1 cellular context compared by ENCODE assay signal in the genomic region with DNA sequence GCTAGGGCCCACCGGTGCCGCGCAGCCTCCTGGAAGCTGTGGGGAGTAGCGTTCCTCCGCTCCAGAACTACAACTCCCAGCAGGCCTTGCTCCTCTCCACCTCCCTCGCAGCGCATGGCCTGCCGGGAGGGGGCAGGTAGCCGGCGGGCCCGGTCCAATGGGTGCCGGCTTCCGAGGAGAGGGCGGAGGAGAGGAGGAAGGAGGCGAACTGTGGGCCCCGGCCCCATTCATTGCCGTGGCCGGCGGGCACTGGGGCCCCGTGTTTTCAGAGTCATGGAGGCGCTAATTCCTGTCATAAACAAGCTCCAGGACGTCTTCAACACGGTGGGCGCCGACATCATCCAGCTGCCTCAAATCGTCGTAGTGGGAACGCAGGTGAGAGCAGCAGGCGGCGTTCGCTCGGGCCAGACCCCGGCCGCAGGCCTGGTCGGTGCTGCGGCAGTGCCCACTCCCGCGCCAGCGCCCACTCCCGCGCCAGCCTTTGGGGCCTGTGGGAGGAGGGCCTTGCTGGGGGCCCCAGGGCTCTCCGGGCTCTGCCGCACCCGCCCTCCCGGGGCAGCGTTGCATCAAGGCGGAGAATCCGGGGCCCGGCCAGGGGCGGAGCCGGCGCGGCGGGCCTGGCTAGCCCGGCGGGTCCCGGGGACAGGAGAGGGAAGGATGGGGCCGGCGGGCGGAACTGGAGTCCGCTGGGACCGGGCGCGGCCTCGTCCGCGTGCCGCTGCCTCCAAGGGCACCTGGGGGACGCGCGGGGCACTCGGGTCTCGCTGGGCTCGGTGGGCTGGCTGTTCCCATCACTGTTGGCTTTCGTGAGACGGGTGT.
TF ChIP-seq lines count a peak whose summit lies in the region.

Gene DNM1L (plus strand): TSS at position 211 of the 819 bp plus-strand sequence. CDS start 63 bp downstream, at position 274.

TF ChIP-seq in HepG2, 621 proteins besides CTCF, POLR2A, EP300 and RAD21 (continued from another document and continues in another):
- TF ChIP-seq, protein P1, sequence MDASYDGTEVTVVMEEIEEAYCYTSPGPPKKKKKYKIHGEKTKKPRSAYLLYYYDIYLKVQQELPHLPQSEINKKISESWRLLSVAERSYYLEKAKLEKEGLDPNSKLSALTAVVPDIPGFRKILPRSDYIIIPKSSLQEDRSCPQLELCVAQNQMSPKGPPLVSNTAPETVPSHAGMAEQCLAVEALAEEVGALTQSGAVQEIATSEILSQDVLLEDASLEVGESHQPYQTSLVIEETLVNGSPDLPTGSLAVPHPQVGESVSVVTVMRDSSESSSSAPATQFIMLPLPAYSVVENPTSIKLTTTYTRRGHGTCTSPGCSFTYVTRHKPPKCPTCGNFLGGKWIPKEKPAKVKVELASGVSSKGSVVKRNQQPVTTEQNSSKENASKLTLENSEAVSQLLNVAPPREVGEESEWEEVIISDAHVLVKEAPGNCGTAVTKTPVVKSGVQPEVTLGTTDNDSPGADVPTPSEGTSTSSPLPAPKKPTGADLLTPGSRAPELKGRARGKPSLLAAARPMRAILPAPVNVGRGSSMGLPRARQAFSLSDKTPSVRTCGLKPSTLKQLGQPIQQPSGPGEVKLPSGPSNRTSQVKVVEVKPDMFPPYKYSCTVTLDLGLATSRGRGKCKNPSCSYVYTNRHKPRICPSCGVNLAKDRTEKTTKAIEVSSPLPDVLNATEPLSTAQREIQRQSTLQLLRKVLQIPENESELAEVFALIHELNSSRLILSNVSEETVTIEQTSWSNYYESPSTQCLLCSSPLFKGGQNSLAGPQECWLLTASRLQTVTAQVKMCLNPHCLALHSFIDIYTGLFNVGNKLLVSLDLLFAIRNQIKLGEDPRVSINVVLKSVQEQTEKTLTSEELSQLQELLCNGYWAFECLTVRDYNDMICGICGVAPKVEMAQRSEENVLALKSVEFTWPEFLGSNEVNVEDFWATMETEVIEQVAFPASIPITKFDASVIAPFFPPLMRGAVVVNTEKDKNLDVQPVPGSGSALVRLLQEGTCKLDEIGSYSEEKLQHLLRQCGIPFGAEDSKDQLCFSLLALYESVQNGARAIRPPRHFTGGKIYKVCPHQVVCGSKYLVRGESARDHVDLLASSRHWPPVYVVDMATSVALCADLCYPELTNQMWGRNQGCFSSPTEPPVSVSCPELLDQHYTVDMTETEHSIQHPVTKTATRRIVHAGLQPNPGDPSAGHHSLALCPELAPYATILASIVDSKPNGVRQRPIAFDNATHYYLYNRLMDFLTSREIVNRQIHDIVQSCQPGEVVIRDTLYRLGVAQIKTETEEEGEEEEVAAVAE (CRISPR knock-in tag; IDR thresholded peaks at IDR 0.05; ENCODE audit: borderline replicate concordance), result peak; percentile 85; the same call in 1 of the 2 replicates
- peak; percentile 83 for TF ChIP-seq NFYC (CRISPR knock-in tag; IDR thresholded peaks at IDR 0.05)
- no peak for TF ChIP-seq USF2 (IDR thresholded peaks at IDR 0.05; ENCODE audit: low read depth, low read length)
- TF ChIP-seq USF2 (CRISPR knock-in tag; IDR thresholded peaks at IDR 0.05; ENCODE audit: borderline replicate concordance), result peak; percentile 44; the same call in 1 of the 2 replicates
- TF ChIP-seq ZKSCAN5 (CRISPR knock-in tag; IDR thresholded peaks at IDR 0.05), result 0 out of 2 replicates have a peak, but pooled peaks have one; percentile 63
- no peak for TF ChIP-seq SP1 (IDR thresholded peaks at IDR 0.05)
- TF ChIP-seq SP1 (CRISPR knock-in tag; IDR thresholded peaks at IDR 0.05), result peak; percentile 83
- peak; percentile 69 for TF ChIP-seq ASH2L (IDR thresholded peaks at IDR 0.05; ENCODE audit: insufficient read length, low read depth, low read length)
- TF ChIP-seq NCOA1 (CRISPR knock-in tag; IDR thresholded peaks at IDR 0.05), result peak; percentile 34; the same call in 1 of the 2 replicates
- 0 out of 2 replicates have a peak, but pooled peaks have one; percentile 50 for TF ChIP-seq ZNF749 (CRISPR knock-in tag; IDR thresholded peaks at IDR 0.05; ENCODE audit: borderline replicate concordance)
- TF ChIP-seq ZNF562 (CRISPR knock-in tag; IDR thresholded peaks at IDR 0.05; ENCODE audit: borderline replicate concordance), result no peak
- peak; percentile 83; the same call in 1 of the 2 replicates for TF ChIP-seq ZNF34 (CRISPR knock-in tag; IDR thresholded peaks at IDR 0.05; ENCODE audit: borderline replicate concordance)
- TF ChIP-seq NR0B2 (CRISPR knock-in tag; IDR thresholded peaks at IDR 0.05), result no peak; the same call in 1 of the 2 replicates
- no peak; the same call in 1 of the 2 replicates for TF ChIP-seq ZMAT3 (CRISPR knock-in tag; conservative IDR thresholded peaks at IDR 0.05)
- no peak for TF ChIP-seq ZNF619 (CRISPR knock-in tag; IDR thresholded peaks at IDR 0.05)
- TF ChIP-seq, protein P2, sequence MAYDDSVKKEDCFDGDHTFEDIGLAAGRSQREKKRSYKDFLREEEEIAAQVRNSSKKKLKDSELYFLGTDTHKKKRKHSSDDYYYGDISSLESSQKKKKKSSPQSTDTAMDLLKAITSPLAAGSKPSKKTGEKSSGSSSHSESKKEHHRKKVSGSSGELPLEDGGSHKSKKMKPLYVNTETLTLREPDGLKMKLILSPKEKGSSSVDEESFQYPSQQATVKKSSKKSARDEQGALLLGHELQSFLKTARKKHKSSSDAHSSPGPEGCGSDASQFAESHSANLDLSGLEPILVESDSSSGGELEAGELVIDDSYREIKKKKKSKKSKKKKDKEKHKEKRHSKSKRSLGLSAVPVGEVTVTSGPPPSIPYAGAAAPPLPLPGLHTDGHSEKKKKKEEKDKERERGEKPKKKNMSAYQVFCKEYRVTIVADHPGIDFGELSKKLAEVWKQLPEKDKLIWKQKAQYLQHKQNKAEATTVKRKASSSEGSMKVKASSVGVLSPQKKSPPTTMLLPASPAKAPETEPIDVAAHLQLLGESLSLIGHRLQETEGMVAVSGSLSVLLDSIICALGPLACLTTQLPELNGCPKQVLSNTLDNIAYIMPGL (CRISPR knock-in tag; IDR thresholded peaks at IDR 0.05; ENCODE audit: borderline replicate concordance in 1 of 2, low read depth in 1 of 2), result peak; percentile 66 to 87; a peak in 3 of 4 replicates
- TF ChIP-seq MED13 (CRISPR knock-in tag; IDR thresholded peaks at IDR 0.05), result peak; percentile 54; the same call in 1 of the 2 replicates
- peak; percentile 76; the same call in 1 of the 2 replicates for TF ChIP-seq ZNF333 (CRISPR knock-in tag; IDR thresholded peaks at IDR 0.05; ENCODE audit: borderline replicate concordance)
- TF ChIP-seq, protein P3, sequence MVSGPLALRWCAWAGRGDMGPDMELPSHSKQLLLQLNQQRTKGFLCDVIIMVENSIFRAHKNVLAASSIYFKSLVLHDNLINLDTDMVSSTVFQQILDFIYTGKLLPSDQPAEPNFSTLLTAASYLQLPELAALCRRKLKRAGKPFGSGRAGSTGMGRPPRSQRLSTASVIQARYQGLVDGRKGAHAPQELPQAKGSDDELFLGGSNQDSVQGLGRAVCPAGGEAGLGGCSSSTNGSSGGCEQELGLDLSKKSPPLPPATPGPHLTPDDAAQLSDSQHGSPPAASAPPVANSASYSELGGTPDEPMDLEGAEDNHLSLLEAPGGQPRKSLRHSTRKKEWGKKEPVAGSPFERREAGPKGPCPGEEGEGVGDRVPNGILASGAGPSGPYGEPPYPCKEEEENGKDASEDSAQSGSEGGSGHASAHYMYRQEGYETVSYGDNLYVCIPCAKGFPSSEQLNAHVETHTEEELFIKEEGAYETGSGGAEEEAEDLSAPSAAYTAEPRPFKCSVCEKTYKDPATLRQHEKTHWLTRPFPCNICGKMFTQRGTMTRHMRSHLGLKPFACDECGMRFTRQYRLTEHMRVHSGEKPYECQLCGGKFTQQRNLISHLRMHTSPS (CRISPR knock-in tag; IDR thresholded peaks at IDR 0.05; ENCODE audit: low read depth), result peak; percentile 17; the same call in 1 of the 2 replicates
- TF ChIP-seq ZBTB40 (IDR thresholded peaks at IDR 0.05), result no peak
- 0 out of 2 replicates have a peak, but pooled peaks have one; percentile 77 for TF ChIP-seq ZBTB40 (CRISPR knock-in tag; IDR thresholded peaks at IDR 0.05)
- 0 out of 2 replicates have a peak, but pooled peaks have one; percentile 67 for TF ChIP-seq MYNN (CRISPR knock-in tag; IDR thresholded peaks at IDR 0.05; ENCODE audit: low read depth)
- TF ChIP-seq ZNF546 (CRISPR knock-in tag; conservative IDR thresholded peaks at IDR 0.05), result no peak
- peak; percentile 80; the same call in 1 of the 2 replicates for TF ChIP-seq ZSCAN20 (CRISPR knock-in tag; IDR thresholded peaks at IDR 0.05; ENCODE audit: borderline replicate concordance)
- 0 out of 2 replicates have a peak, but pooled peaks have one; percentile 28 for TF ChIP-seq ZNF503 (CRISPR knock-in tag; IDR thresholded peaks at IDR 0.05)
- TF ChIP-seq ZNF354B (CRISPR knock-in tag; IDR thresholded peaks at IDR 0.05), result no peak
- no peak for TF ChIP-seq ZSCAN12 (CRISPR knock-in tag; IDR thresholded peaks at IDR 0.05)
- TF ChIP-seq ETV5 (CRISPR knock-in tag; IDR thresholded peaks at IDR 0.05; ENCODE audit: borderline replicate concordance), result peak; percentile 53; the same call in 1 of the 2 replicates
